ENCODE assay signal across 2 cellular contexts in genomic region chr22:26372890-26373289, GRCh38.
A peak's percentile ranks its signal among the peaks of the same experiment; 100 is the strongest.
TF ChIP-seq lines count a peak whose summit lies in the region.

No MANE protein-coding gene starts in this region.

TF ChIP-seq in HEK293, 187 proteins besides CTCF, POLR2A, EP300 and RAD21:
- TF ChIP-seq ZNF639 (tag by site-specific recombination; IDR thresholded peaks at IDR 0.05), result no peak
- no peak for TF ChIP-seq TSHZ1 (tag by site-specific recombination; IDR thresholded peaks at IDR 0.05; ENCODE audit: borderline replicate concordance)
- no peak for TF ChIP-seq ZBTB20 (tag by site-specific recombination; IDR thresholded peaks at IDR 0.05)
- TF ChIP-seq, protein P1, sequence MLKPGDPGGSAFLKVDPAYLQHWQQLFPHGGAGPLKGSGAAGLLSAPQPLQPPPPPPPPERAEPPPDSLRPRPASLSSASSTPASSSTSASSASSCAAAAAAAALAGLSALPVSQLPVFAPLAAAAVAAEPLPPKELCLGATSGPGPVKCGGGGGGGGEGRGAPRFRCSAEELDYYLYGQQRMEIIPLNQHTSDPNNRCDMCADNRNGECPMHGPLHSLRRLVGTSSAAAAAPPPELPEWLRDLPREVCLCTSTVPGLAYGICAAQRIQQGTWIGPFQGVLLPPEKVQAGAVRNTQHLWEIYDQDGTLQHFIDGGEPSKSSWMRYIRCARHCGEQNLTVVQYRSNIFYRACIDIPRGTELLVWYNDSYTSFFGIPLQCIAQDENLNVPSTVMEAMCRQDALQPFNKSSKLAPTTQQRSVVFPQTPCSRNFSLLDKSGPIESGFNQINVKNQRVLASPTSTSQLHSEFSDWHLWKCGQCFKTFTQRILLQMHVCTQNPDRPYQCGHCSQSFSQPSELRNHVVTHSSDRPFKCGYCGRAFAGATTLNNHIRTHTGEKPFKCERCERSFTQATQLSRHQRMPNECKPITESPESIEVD (tag by site-specific recombination; IDR thresholded peaks at IDR 0.05), result no peak
- no peak for TF ChIP-seq HIC1 (tag by site-specific recombination; IDR thresholded peaks at IDR 0.05)
- TF ChIP-seq ZNF768 (tag by site-specific recombination; IDR thresholded peaks at IDR 0.05), result peak; percentile 53; the same call in 1 of the 2 replicates
- no peak for TF ChIP-seq WT1 (tag by site-specific recombination; IDR thresholded peaks at IDR 0.05)

TF ChIP-seq in K562, 482 proteins besides CTCF, POLR2A, EP300 and RAD21 (continued from another document):
- TF ChIP-seq TEAD2 (tag; IDR thresholded peaks at IDR 0.05) (no peak), ZNF184 (CRISPR knock-in tag; IDR thresholded peaks at IDR 0.05) (no peak), KDM4B (IDR thresholded peaks at IDR 0.05; ENCODE audit: borderline replicate concordance in 2 of 2, low read depth in 1 of 2) (no peak)
TF ChIP-seq in K562: peak in this region for 3.
